Comparison of ENCODE assay signal across 13 cellular contexts in the genomic region with DNA sequence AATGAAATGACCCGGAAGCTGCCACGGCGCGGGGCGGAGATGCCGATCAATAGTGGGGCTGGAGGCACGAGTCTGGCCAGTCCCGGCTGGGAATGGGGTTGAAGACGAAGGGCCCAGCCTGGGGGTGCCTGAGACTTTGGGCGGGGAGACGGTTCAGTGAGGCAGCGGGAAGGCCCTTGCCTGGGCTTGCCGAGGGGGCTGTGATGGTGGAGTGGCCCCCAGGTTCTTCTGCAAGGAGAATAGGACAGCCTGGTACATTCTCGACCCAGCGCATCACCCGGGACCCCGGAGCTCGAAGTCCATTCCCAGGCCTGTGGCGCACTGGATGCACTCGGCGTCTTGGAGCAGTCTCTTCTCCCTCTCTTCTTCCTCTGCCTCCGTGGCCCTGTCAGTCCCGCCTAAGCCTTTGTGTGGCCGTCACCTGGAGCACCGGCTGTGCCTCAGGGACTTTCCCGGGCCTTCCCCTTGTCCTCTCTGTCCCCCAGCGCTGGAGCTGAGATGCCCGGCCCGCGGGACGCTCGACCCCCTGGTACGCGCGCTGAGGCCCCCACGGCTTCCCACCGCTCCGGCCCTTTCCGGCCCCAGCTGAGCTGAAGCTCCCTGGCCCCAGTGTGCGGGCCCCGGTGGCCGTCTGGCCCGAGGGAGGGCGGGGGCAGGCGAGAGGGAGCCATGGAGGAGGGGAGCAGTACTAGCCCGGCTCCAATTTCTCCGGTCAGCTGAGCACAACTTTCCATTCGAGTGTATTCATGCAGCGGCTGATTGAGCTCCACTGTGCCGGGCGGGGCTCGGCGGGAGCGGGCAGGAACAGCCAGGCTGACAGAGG.
A peak's percentile ranks its signal among the peaks of the same experiment; 100 is the strongest.
DNase-seq lines count a peak whose midpoint lies in the region; ATAC-seq and TF ChIP-seq lines count a peak whose summit lies in the region.
"Had no signal": no experiment of that assay in that cellular context is flagged by ENCODE, and none has a peak within 500 bp of the region (broad histone marks: within the 10 kb centered on the region; RNA-seq: fewer than 3 reads in every experiment).

No MANE protein-coding gene starts in this region.

- H3K36me3 ChIP-seq in brain microvascular endothelial cell (replicated peaks), result no peaks in the 10 kb centered on the region

- H3K4me3 ChIP-seq in brain microvascular endothelial cell (ENCODE audit: low read depth, low read length), result peak overlapping the region; percentile 20

- H3K27ac Mint-ChIP-seq in stimulated activated naive B cell treated with anti-CD40 and anti-IgM and Interleukin-4, amounts not matched to agents 10 μg/mL and 1 μg/mL and 100 μg/mL, for 72 hours, result no peak overlapping the region
- H3K27ac Mint-ChIP-seq: HFFc6 had no signal

- peak; percentile 21 to 52 for DNase-seq in NCI-H526 (lab: John Stamatoyannopoulos, UW)
- DNase-seq in NCI-H526 treated with DMSO at 0.1 percent for 48 hours (lab: John Stamatoyannopoulos, UW), result no peak
- DNase-seq in brain microvascular endothelial cell, result peak; percentile 39
- peak; percentile 81 for DNase-seq in kidney tubule cell (ENCODE audit: low spot score)
- DNase-seq in stimulated activated naive B cell treated with anti-CD40 and anti-IgM and Interleukin-4, amounts not matched to agents 10 μg/mL and 1 μg/mL and 100 μg/mL, for 72 hours, result no peak
- no peak for DNase-seq in T-helper 9 cell
- no peak for DNase-seq in NCI-H345 (lab: John Stamatoyannopoulos, UW)
- DNase-seq: activated CD8-positive, alpha-beta memory T cell treated with anti-CD3 and anti-CD28 coated beads for 24 hours; cortex of kidney; HFFc6 had no signal

- H3K27me3 ChIP-seq in brain microvascular endothelial cell (replicated peaks), result peaks cover 76% of the 10 kb centered on the region

- H3K27ac ChIP-seq in brain microvascular endothelial cell, result no peak overlapping the region
- H3K27ac ChIP-seq: KMS-11 had no signal

- H3K27me3 Mint-ChIP-seq in stimulated activated naive B cell treated with anti-CD40 and anti-IgM and Interleukin-4, amounts not matched to agents 10 μg/mL and 1 μg/mL and 100 μg/mL, for 72 hours, result peaks cover 85 to 93% of the 10 kb centered on the region in 2 donors

- peak in 1 of 2 donors; percentile 25 for ATAC-seq in stimulated activated naive B cell treated with anti-CD40 and anti-IgM and Interleukin-4, amounts not matched to agents 10 μg/mL and 1 μg/mL and 100 μg/mL, for 72 hours (replicated peaks)
- no peak for ATAC-seq in activated CD4-positive, CD25-positive, alpha-beta regulatory T cell treated with anti-CD3 and anti-CD28 coated beads, Interleukin-2, amount 50 U/mL, for 24 hours
- ATAC-seq: Panc1 had no signal

- peaks cover 31 to 58% of the 10 kb centered on the region in 2 donors for H3K4me1 Mint-ChIP-seq in stimulated activated naive B cell treated with anti-CD40 and anti-IgM and Interleukin-4, amounts not matched to agents 10 μg/mL and 1 μg/mL and 100 μg/mL, for 72 hours

- no peak for TF ChIP-seq CTCF in brain microvascular endothelial cell (IDR thresholded peaks at IDR 0.05; ENCODE audit: low read depth, low read length, missing control alignments)

- no peaks in the 10 kb centered on the region for H3K36me3 Mint-ChIP-seq in stimulated activated naive B cell treated with anti-CD40 and anti-IgM and Interleukin-4, amounts not matched to agents 10 μg/mL and 1 μg/mL and 100 μg/mL, for 72 hours

- H3K4me3 Mint-ChIP-seq in stimulated activated naive B cell treated with anti-CD40 and anti-IgM and Interleukin-4, amounts not matched to agents 10 μg/mL and 1 μg/mL and 100 μg/mL, for 72 hours, result peak overlapping the region; percentile 47 to 66
- H3K4me3 Mint-ChIP-seq: HFFc6 had no signal

- no peaks in the 10 kb centered on the region for H3K9me3 Mint-ChIP-seq in stimulated activated naive B cell treated with anti-CD40 and anti-IgM and Interleukin-4, amounts not matched to agents 10 μg/mL and 1 μg/mL and 100 μg/mL, for 72 hours
- H3K9me3 Mint-ChIP-seq: HFFc6 had no signal

- in situ Hi-C loops in brain microvascular endothelial cell (cut with HindIII; ENCODE audit: low pct_ligation_motif_present, low sequenced_read_pairs), result no loop called here

Comparison
In these comparisons a context has a peak if more than half of its experiments do, and no peak if none do; other contexts are left out.
1. DNase-seq: peak in NCI-H526 (2 of 2), brain microvascular endothelial cell (single experiment) and kidney tubule cell (single experiment); none in NCI-H526 treated with DMSO at 0.1 percent for 48 hours (single experiment), stimulated activated naive B cell treated with anti-CD40 and anti-IgM and Interleukin-4, amounts not matched to agents 10 μg/mL and 1 μg/mL and 100 μg/mL, for 72 hours (single experiment), T-helper 9 cell (single experiment) and NCI-H345 (single experiment).